In the genomic region with DNA sequence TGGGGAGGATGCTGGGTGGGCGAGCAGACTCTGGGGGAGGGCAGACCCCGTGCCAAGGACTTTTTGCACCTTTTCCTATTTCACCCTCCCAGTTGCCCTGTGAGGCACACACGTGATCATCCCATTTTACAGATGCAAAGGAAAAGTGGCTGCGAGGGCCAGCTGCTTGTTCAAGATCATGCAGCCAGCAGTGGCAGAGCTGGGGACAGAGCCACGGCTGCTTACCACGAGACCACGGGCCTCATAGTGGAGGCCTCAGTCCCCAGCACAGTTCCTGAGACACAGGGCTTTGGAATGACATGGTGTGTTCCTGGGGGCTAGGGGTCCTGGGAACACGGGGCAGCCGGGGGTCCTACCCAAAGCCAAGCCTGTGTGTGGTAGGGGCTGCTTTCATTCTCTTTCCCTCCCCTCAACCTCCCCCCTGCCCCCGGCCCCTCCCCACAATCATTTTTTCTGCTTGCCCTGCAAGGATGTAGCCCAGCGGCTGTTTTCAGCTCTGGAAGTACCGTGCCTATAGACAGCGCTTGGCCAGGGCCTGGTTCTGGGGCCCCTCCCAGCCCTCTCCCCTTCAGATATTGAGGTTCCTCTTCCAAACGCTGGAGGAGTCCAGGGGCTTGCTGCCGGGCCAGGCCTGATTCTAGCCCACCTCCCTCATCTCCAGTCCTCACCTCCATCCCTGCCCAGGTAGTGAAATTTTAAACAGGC, we compare ENCODE assay signal across 11 cellular contexts. TPM values are rescaled to one million over a fixed set of nuclear protein-coding genes. Genes with fewer than 3 reads are reported as not detected.
DNase-seq lines count a peak whose midpoint lies in the region; ATAC-seq and TF ChIP-seq lines count a peak whose summit lies in the region.
"Had no signal": no experiment of that assay in that cellular context is flagged by ENCODE, and none has a peak within 500 bp of the region (broad histone marks: within the 10 kb centered on the region; RNA-seq: fewer than 3 reads in every experiment).

No MANE protein-coding gene starts in this region.

- WGBS in right cardiac atrium = 70% methylated on average over 15 of the region's 15 CpGs
- WGBS in hepatocyte (ENCODE audit: low lambda C conversion rate, missing lambda C conversion rate) = 77% methylated on average over 12 of the region's 15 CpGs
- 66% methylated on average over 15 of the region's 15 CpGs for whole genome bisulfite sequencing in thymus

- H3K27me3 Mint-ChIP-seq in activated CD4-positive, alpha-beta memory T cell treated with anti-CD3 and anti-CD28 coated beads for 36 hours = no peaks in the 10 kb centered on the region

- POLR2A ChIA-PET in activated CD4-positive, alpha-beta memory T cell treated with anti-CD3 and anti-CD28 coated beads for 36 hours (lab: Charles Lee) = interaction anchor here (1.6 to 2.3 kb wide), 2 partner anchors 11 to 59 kb away, joined by 5 to 13 read pairs; partner anchors contain the start of gene IER5L

- intact Hi-C loops in right cardiac atrium (cut with DNase I) (no loop called here), left ventricle myocardium inferior (cut with micrococcal nuclease) (no loop called here)
- intact Hi-C loops in activated CD4-positive, alpha-beta memory T cell treated with anti-CD3 and anti-CD28 coated beads for 36 hours (cut with micrococcal nuclease) = loop anchor here (1.0 to 5.0 kb wide), 3 partner anchors 34 to 97 kb away; no protein-coding TSS in a partner anchor

- H3K4me1 ChIP-seq in right cardiac atrium (ENCODE audit: control insufficient read depth, insufficient read depth, low read length) (no peaks in the 10 kb centered on the region), left ventricle myocardium inferior (no peaks in the 10 kb centered on the region), hepatocyte (ENCODE audit: insufficient read depth) (peaks cover 3% of the 10 kb centered on the region), thymus (ENCODE audit: control insufficient read depth, insufficient read depth, low read length) (peaks cover 33% of the 10 kb centered on the region)
- H3K4me1 ChIP-seq: gastrocnemius medialis had no signal

- no peaks in the 10 kb centered on the region for H4K20me1 ChIP-seq in hepatocyte (ENCODE audit: insufficient read depth, poor library complexity, severe bottlenecking)

- H3K9me3 ChIP-seq in right cardiac atrium (ENCODE audit: control insufficient read depth, low read length) (no peaks in the 10 kb centered on the region), left ventricle myocardium inferior (replicated peaks) (peaks cover 15% of the 10 kb centered on the region), hepatocyte (ENCODE audit: low read depth) (no peaks in the 10 kb centered on the region), thymus (ENCODE audit: control insufficient read depth) (no peaks in the 10 kb centered on the region)
- H3K9me3 ChIP-seq: gastrocnemius medialis had no signal

- peaks cover 14% of the 10 kb centered on the region for H3K9me3 Mint-ChIP-seq in activated CD4-positive, alpha-beta memory T cell treated with anti-CD3 and anti-CD28 coated beads for 36 hours

- H3K36me3 ChIP-seq in left ventricle myocardium inferior (no peaks in the 10 kb centered on the region), hepatocyte (replicated peaks; ENCODE audit: insufficient read depth, low read depth) (no peaks in the 10 kb centered on the region), thymus (ENCODE audit: control insufficient read depth, insufficient read depth) (no peaks in the 10 kb centered on the region)
- H3K36me3 ChIP-seq: gastrocnemius medialis had no signal

- DNase-seq in right cardiac atrium (peak in 2 of 3 donors; percentile 7 to 30), left ventricle myocardium inferior (no peak), hepatocyte (ENCODE audit: low spot score) (no peak), NCI-H2081 (lab: John Stamatoyannopoulos, UW) (no peak), ureter (ENCODE audit: low spot score) (no peak)
- DNase-seq in activated CD4-positive, alpha-beta memory T cell treated with anti-CD3 and anti-CD28 coated beads for 36 hours = peak; percentile 26
- DNase-seq: gastrocnemius medialis, GOT3, NCI-H345 had no signal

- peak overlapping the region; percentile 88 for H3K27ac Mint-ChIP-seq in activated CD4-positive, alpha-beta memory T cell treated with anti-CD3 and anti-CD28 coated beads for 36 hours

- H3K36me3 Mint-ChIP-seq in activated CD4-positive, alpha-beta memory T cell treated with anti-CD3 and anti-CD28 coated beads for 36 hours = no peaks in the 10 kb centered on the region

- no peak overlapping the region for H3K27ac ChIP-seq in right cardiac atrium (ENCODE audit: low read length)
- H3K27ac ChIP-seq in left ventricle myocardium inferior (replicated peaks) = no peak overlapping the region
- H3K27ac ChIP-seq in hepatocyte = no peak overlapping the region
- H3K27ac ChIP-seq in thymus (ENCODE audit: low read depth) = peak overlapping the region; percentile 91
- H3K27ac ChIP-seq: gastrocnemius medialis had no signal

- CTCF ChIA-PET in activated CD4-positive, alpha-beta memory T cell treated with anti-CD3 and anti-CD28 coated beads for 36 hours (lab: Charles Lee) = interaction anchor here (1.2 to 2.7 kb wide), 5 partner anchors 63 to 388 kb away, joined by 4 to 16 read pairs (median 10); no protein-coding TSS in a partner anchor

- peaks cover 49% of the 10 kb centered on the region for H3K4me1 Mint-ChIP-seq in activated CD4-positive, alpha-beta memory T cell treated with anti-CD3 and anti-CD28 coated beads for 36 hours (ENCODE audit: low read depth)

- ATAC-seq in right cardiac atrium = peak in 1 of 2 donors; percentile 20
- ATAC-seq in HG03432 (IDR thresholded peaks at IDR 0.05; ENCODE audit: unreplicated experiment) = no peak
- ATAC-seq: gastrocnemius medialis had no signal

- no peak for TF ChIP-seq CTCF in left ventricle myocardium inferior (IDR thresholded peaks at IDR 0.05; ENCODE audit: borderline replicate concordance)
- no peak for TF ChIP-seq CTCF in hepatocyte (IDR thresholded peaks at IDR 0.05; ENCODE audit: poor library complexity)

- H3K4me2 ChIP-seq in hepatocyte = peak overlapping the region; percentile 60

- no peaks in the 10 kb centered on the region for H3K9me2 ChIP-seq in hepatocyte (replicated peaks; ENCODE audit: insufficient read depth)

- no peak overlapping the region for H2AFZ ChIP-seq in hepatocyte

- H3K27me3 ChIP-seq in right cardiac atrium (ENCODE audit: control insufficient read depth, insufficient read depth) (no peaks in the 10 kb centered on the region), left ventricle myocardium inferior (ENCODE audit: low read depth) (no peaks in the 10 kb centered on the region), hepatocyte (no peaks in the 10 kb centered on the region), thymus (ENCODE audit: control insufficient read depth, insufficient read depth) (no peaks in the 10 kb centered on the region)
- H3K27me3 ChIP-seq: gastrocnemius medialis had no signal

- H3K79me2 ChIP-seq in hepatocyte = no peaks in the 10 kb centered on the region

- H3K4me3 ChIP-seq in right cardiac atrium (ENCODE audit: low read length) = no peak overlapping the region
- no peak overlapping the region for H3K4me3 ChIP-seq in left ventricle myocardium inferior
- no peak overlapping the region for H3K4me3 ChIP-seq in hepatocyte
- H3K4me3 ChIP-seq in thymus (ENCODE audit: low read length) = peak overlapping the region; percentile 23
- H3K4me3 ChIP-seq: gastrocnemius medialis had no signal

- H3K4me3 Mint-ChIP-seq in activated CD4-positive, alpha-beta memory T cell treated with anti-CD3 and anti-CD28 coated beads for 36 hours = peak overlapping the region; percentile 68

RNA-seq across cellular contexts. Expression of gene IER5L, which starts 58.5 kb away (rescaled TPM):
- 1 to 10 TPM; 6.7 to 9.4 (median 8.7) TPM for total RNA-seq in right cardiac atrium
- 10.4 TPM for polyA plus RNA-seq in right cardiac atrium
- 3.8 TPM for total RNA-seq in left ventricle myocardium inferior
- total RNA-seq in activated CD4-positive, alpha-beta memory T cell treated with anti-CD3 and anti-CD28 coated beads for 36 hours = 1 to 10 TPM; 1.3 to 1.5 TPM
- total RNA-seq in hepatocyte = 34.5 and 38.0 TPM in 2 replicates
- polyA plus RNA-seq in hepatocyte = 39.7 and 46.5 TPM in 2 replicates
- 13.7 TPM for polyA plus RNA-seq in thymus
- 16.0 TPM for total RNA-seq in ureter

Comparison
In these comparisons a context has a peak if more than half of its experiments do, and no peak if none do; other contexts are left out.
1. DNase-seq: peak in right cardiac atrium (2 of 3) and activated CD4-positive, alpha-beta memory T cell treated with anti-CD3 and anti-CD28 coated beads for 36 hours (single experiment); none in left ventricle myocardium inferior (single experiment), hepatocyte (single experiment), NCI-H2081 (0 of 2) and ureter (single experiment).